ENCODE assay signal across 17 cellular contexts in the genomic region with DNA sequence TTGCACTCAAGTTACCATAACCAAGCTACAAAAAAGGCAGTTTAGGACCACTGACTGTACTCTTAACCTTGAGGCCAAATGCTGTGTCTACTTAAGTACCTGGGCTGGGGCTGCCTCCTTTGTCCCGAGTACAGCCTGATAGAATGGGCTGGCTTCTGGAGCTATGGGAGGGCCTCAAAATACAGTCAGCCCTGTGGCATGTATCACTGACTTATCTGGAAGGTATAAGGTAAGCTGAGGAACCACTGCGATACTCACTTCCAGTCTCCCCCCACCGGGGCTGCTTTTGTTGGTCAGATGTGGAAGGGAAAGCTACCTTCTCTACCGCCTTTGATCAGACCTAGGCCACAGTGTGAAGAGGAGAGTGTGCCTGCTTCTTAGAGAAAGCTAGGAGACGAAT.
DNase-seq lines count a peak whose midpoint lies in the region; ATAC-seq, FAIRE-seq and TF ChIP-seq lines count a peak whose summit lies in the region.
"Had no signal": no experiment of that assay in that cellular context is flagged by ENCODE, and none has a peak within 500 bp of the region (broad histone marks: within the 10 kb centered on the region; RNA-seq: fewer than 3 reads in every experiment).

No MANE protein-coding gene starts in this region.

- ATAC-seq in HG03045 (IDR thresholded peaks at IDR 0.05; ENCODE audit: unreplicated experiment), result no peak
- ATAC-seq in GM18519 (IDR thresholded peaks at IDR 0.05; ENCODE audit: low FRiP score, unreplicated experiment), result no peak
- no peak for ATAC-seq in heart right ventricle
- ATAC-seq: HCT116 had no signal

- no peak for TF ChIP-seq RAD21 in H1 (IDR thresholded peaks at IDR 0.05 in 1 of 2, conservative IDR thresholded peaks at IDR 0.05 in 1 of 2; ENCODE audit: low read depth in 2 of 2, low read length in 2 of 2)

- H2AK5ac ChIP-seq in H1 (ENCODE audit: low read depth, low read length) (no peak overlapping the region), neuronal stem cell (ENCODE audit: low read depth, low read length) (peak overlapping the region; percentile 30)

- H3K18ac ChIP-seq in H1 (ENCODE audit: extremely low read depth, low read length), result no peak overlapping the region
- H3K18ac ChIP-seq in neuronal stem cell (ENCODE audit: low read length), result peak overlapping the region; percentile 63

- H2BK5ac ChIP-seq in H1 (ENCODE audit: low read depth, low read length) (no peak overlapping the region), neuronal stem cell (ENCODE audit: low read length) (no peak overlapping the region)

- H3K4me1 ChIP-seq in H1 (replicated peaks in 1 of 4; ENCODE audit: control insufficient read depth in 3 of 4, insufficient read depth in 4 of 4, low read length in 3 of 4) (0 out of 7 replicates have a peak, but pooled peaks cover 0 to 2% (median 0%) of the 10 kb centered on the region in 4 experiments), neuronal stem cell (ENCODE audit: control insufficient read depth in 2 of 2, insufficient read depth in 1 of 2, low read depth in 1 of 2, low read length in 2 of 2) (peaks cover 9 to 22% of the 10 kb centered on the region in 2 donors), heart right ventricle (peaks cover 0 to 9% (median 3%) of the 10 kb centered on the region in 9 donors)

- H4K20me1 ChIP-seq in H1 (replicated peaks in 1 of 2; ENCODE audit: control insufficient read depth in 1 of 2, insufficient read depth in 2 of 2, low read length in 2 of 2), result no peaks in the 10 kb centered on the region

- 85% methylated on average over 5 of the region's 5 CpGs; no CpG with 5 or more reads in 1 of the 2 experiments for whole genome bisulfite sequencing in H1 (ENCODE audit: extremely low coverage in 1 of 2, insufficient coverage in 1 of 2, insufficient read length in 1 of 2, insufficient replicate concordance in 2 of 2, low coverage in 1 of 2, low lambda C conversion rate in 2 of 2, missing lambda C conversion rate in 1 of 2), 2 experiments
- no CpG with 5 or more reads among the region's 5 CpGs for WGBS in neuronal stem cell (ENCODE audit: extremely low coverage in 2 of 2, insufficient read length in 2 of 2, insufficient replicate concordance in 1 of 2), 2 donors
- 91% methylated on average over 5 of the region's 5 CpGs for WGBS in heart right ventricle, 2 donors

- H3K4me3 ChIP-seq in H1 (ENCODE audit: extremely low read depth in 1 of 4, insufficient read depth in 2 of 4, low read depth in 3 of 4, low read length in 4 of 4) (no peak overlapping the region), neuronal stem cell (ENCODE audit: low read length in 2 of 2) (no peak overlapping the region), heart right ventricle (no peak overlapping the region)
- H3K4me3 ChIP-seq: GM23248 had no signal

- H3K27me3 ChIP-seq in H1 (replicated peaks in 1 of 4; ENCODE audit: control insufficient read depth in 3 of 4, extremely low read depth in 1 of 4, insufficient read depth in 3 of 4, low read length in 3 of 4) (no peaks in the 10 kb centered on the region), neuronal stem cell (ENCODE audit: control insufficient read depth in 3 of 3, insufficient read depth in 3 of 3, low read depth in 1 of 3, low read length in 3 of 3) (no peaks in the 10 kb centered on the region), heart right ventricle (no peaks in the 10 kb centered on the region)

- TF ChIP-seq CTCF in H1 (IDR thresholded peaks at IDR 0.05; ENCODE audit: control extremely low read depth in 1 of 3, insufficient read depth in 1 of 3, low read depth in 1 of 3, low read length in 3 of 3) (no peak), heart right ventricle (IDR thresholded peaks at IDR 0.05) (no peak)

- H4K5ac ChIP-seq in H1 (ENCODE audit: insufficient read length, low read depth, low read length), result no peak overlapping the region

- H2BK20ac ChIP-seq in H1 (ENCODE audit: low read length), result no peak overlapping the region

- no peak for TF ChIP-seq EP300 in H1 (IDR thresholded peaks at IDR 0.05; ENCODE audit: borderline replicate concordance in 1 of 2, low read depth in 2 of 2, low read length in 2 of 2)

- H3K36me3 ChIP-seq in H1 (ENCODE audit: control insufficient read depth in 2 of 4, insufficient read depth in 4 of 4, low read length in 3 of 4), result no peaks in the 10 kb centered on the region
- no peaks in the 10 kb centered on the region for H3K36me3 ChIP-seq in neuronal stem cell (replicated peaks in 1 of 2; ENCODE audit: control insufficient read depth in 2 of 2, insufficient read depth in 2 of 2, low read length in 2 of 2)
- H3K36me3 ChIP-seq in heart right ventricle, result no peaks in the 10 kb centered on the region

- H3K4me2 ChIP-seq in H1 (ENCODE audit: insufficient read depth in 1 of 2, low read depth in 2 of 2, low read length in 2 of 2), result no peak overlapping the region
- no peak overlapping the region for H3K4me2 ChIP-seq in neuronal stem cell (ENCODE audit: insufficient read depth, low read length, poor library complexity, severe bottlenecking)

- H3K23me2 ChIP-seq in H1 (ENCODE audit: low read depth, low read length), result no peaks in the 10 kb centered on the region

- H3K14ac ChIP-seq in H1 (ENCODE audit: insufficient read length), result no peak overlapping the region
- peak overlapping the region; percentile 14 for H3K14ac ChIP-seq in neuronal stem cell (ENCODE audit: low read length)

- H3K4ac ChIP-seq in H1 (replicated peaks; ENCODE audit: insufficient read length, low read depth, low read length), result no peak overlapping the region
- H3K4ac ChIP-seq in neuronal stem cell (ENCODE audit: low read length), result no peak overlapping the region

- H2BK12ac ChIP-seq in H1 (ENCODE audit: low read depth, low read length) (no peak overlapping the region), neuronal stem cell (ENCODE audit: low read length) (no peak overlapping the region)

- DNase-seq in H1 (ENCODE audit: low read depth in 1 of 2, low spot score in 2 of 2), result no peak
- peak; percentile 78 for DNase-seq in islet precursor cell
- no peak for DNase-seq in neuronal stem cell (ENCODE audit: low spot score)
- DNase-seq in heart right ventricle, result no peak
- DNase-seq: Calu3; CD4-positive, alpha-beta memory T cell; COR-L47; DMS53; DMS79 treated with DMSO at 0.1 percent for 48 hours; GF-D8; GM23248; H9 had no signal

- H4K91ac ChIP-seq in H1 (replicated peaks; ENCODE audit: insufficient read length, low read length) (no peak overlapping the region), neuronal stem cell (ENCODE audit: low read depth, low read length, poor library complexity) (no peak overlapping the region)

- no peak overlapping the region for H4K8ac ChIP-seq in H1 (ENCODE audit: extremely low read depth, insufficient read depth, low read length)
- H4K8ac ChIP-seq in neuronal stem cell (ENCODE audit: low read depth, low read length), result no peak overlapping the region

- CTCF ChIA-PET in H1 (lab: Charles Lee; ENCODE audit: partially characterized antibody), result interaction anchor here (0.5 to 0.9 kb wide), 3 partner anchors 85 to 342 kb away, joined by 3 to 4 read pairs (median 3); no protein-coding TSS in a partner anchor

- no peaks in the 10 kb centered on the region for H3K79me2 ChIP-seq in H1 (ENCODE audit: control insufficient read depth in 1 of 2, insufficient read depth in 2 of 2, low read length in 2 of 2)

- TF ChIP-seq POLR2A in H1 (IDR thresholded peaks at IDR 0.05; ENCODE audit: control extremely low read depth in 1 of 2, low read depth in 2 of 2, low read length in 2 of 2), result no peak

- FAIRE-seq in H1 (lab: Jason Lieb, UNC), result no peak
- FAIRE-seq: GM12891, GM18507 had no signal

- POLR2A ChIA-PET in H1 (lab: Charles Lee; ENCODE audit: partially characterized antibody), result no interaction called here

- no peaks in the 10 kb centered on the region for H3K79me1 ChIP-seq in H1 (ENCODE audit: low read depth, low read length)
- no peaks in the 10 kb centered on the region for H3K79me1 ChIP-seq in neuronal stem cell (ENCODE audit: low read depth, low read length)

- no peak overlapping the region for H3K9ac ChIP-seq in H1 (replicated peaks in 1 of 4; ENCODE audit: extremely low read depth in 1 of 4, low read depth in 3 of 4, low read length in 3 of 4)
- H3K9ac ChIP-seq in neuronal stem cell (ENCODE audit: low read depth, low read length, poor library complexity), result no peak overlapping the region
- H3K9ac ChIP-seq: GM23248 had no signal

- intact Hi-C loops in heart right ventricle (cut with DNase I), result loop anchor here in 6 of 10 donors (5.0 to 10.0 kb wide), 4 partner anchors 116 to 614 kb away; partner anchors contain the start of gene ENC1 (in 2 of the 6)

- no peak overlapping the region for H2BK15ac ChIP-seq in H1 (ENCODE audit: low read length)
- H2BK15ac ChIP-seq in neuronal stem cell (ENCODE audit: low read length), result no peak overlapping the region

- H2AFZ ChIP-seq in H1 (ENCODE audit: low read length) (peak overlapping the region; percentile 61; the same call in 1 of the 2 replicates), neuronal stem cell (ENCODE audit: low read length) (no peak overlapping the region)
- H2AFZ ChIP-seq: GM23248 had no signal

- H2BK120ac ChIP-seq in H1 (replicated peaks; ENCODE audit: low read depth, low read length) (no peak overlapping the region), neuronal stem cell (ENCODE audit: low read depth, low read length) (no peak overlapping the region)

- H3K9me3 ChIP-seq in H1 (ENCODE audit: insufficient read depth in 2 of 2, low read depth in 1 of 2, low read length in 1 of 2) (no peaks in the 10 kb centered on the region), neuronal stem cell (replicated peaks in 1 of 2; ENCODE audit: control insufficient read depth in 2 of 2, insufficient read depth in 1 of 2, low read depth in 1 of 2, low read length in 2 of 2) (no peaks in the 10 kb centered on the region), heart right ventricle (no peaks in the 10 kb centered on the region)

- H3K23ac ChIP-seq in H1 (ENCODE audit: insufficient read length) (no peak overlapping the region), neuronal stem cell (ENCODE audit: low read depth, low read length, poor library complexity) (no peak overlapping the region)

- no peak overlapping the region for H3K56ac ChIP-seq in H1 (replicated peaks; ENCODE audit: insufficient read length, low read depth, low read length)

- no peak overlapping the region for H3K27ac ChIP-seq in H1 (ENCODE audit: low read depth, low read length)
- no peak overlapping the region for H3K27ac ChIP-seq in neuronal stem cell (replicated peaks; ENCODE audit: low read length)
- no peak overlapping the region for H3K27ac ChIP-seq in heart right ventricle
- H3K27ac ChIP-seq: GM23248 had no signal

TF ChIP-seq in H1, 55 proteins besides CTCF, POLR2A, EP300 and RAD21 (continues in another document):
- TF ChIP-seq, protein P1, sequence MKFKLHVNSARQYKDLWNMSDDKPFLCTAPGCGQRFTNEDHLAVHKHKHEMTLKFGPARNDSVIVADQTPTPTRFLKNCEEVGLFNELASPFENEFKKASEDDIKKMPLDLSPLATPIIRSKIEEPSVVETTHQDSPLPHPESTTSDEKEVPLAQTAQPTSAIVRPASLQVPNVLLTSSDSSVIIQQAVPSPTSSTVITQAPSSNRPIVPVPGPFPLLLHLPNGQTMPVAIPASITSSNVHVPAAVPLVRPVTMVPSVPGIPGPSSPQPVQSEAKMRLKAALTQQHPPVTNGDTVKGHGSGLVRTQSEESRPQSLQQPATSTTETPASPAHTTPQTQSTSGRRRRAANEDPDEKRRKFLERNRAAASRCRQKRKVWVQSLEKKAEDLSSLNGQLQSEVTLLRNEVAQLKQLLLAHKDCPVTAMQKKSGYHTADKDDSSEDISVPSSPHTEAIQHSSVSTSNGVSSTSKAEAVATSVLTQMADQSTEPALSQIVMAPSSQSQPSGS (IDR thresholded peaks at IDR 0.05; ENCODE audit: low read length), result no peak
